Comparison of ENCODE assay signal across 9 cellular contexts in the genomic region with DNA sequence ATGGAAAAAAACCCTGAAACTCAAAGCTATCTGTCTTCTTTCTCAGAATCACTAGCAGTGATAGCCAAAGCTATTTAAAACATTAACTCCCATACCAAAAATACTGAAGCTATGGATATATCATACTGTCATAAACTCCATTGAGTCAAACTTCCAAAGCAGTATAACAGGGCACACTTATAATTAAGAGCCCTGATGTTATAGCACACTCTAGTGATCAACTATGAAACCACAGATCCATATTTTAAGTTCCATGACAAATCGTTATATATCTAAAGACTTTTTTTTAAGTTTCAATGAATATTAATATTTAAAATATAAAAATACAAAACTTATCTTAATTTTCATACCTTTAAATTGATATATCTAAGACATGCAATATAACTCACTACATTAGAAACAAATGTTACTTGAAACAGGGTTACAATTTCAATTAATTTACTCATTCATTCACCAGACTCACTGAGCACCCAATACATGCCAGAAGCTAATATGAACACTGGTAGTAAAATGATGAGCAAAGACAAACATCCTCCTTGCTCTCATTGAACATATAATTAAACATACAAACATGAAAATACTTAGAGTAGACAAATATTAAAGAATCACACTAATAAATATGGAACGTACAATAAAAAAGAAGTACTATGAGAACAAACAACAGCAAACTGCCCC.
DNase-seq lines count a peak whose midpoint lies in the region; ATAC-seq, FAIRE-seq and TF ChIP-seq lines count a peak whose summit lies in the region.
"Had no signal": no experiment of that assay in that cellular context is flagged by ENCODE, and none has a peak within 500 bp of the region (broad histone marks: within the 10 kb centered on the region; RNA-seq: fewer than 3 reads in every experiment).

No MANE protein-coding gene starts in this region.

- no peak for TF ChIP-seq EP300 in gastroesophageal sphincter (IDR thresholded peaks at IDR 0.05)

- TF ChIP-seq POLR2A in gastroesophageal sphincter (IDR thresholded peaks at IDR 0.05) (no peak), H54 (IDR thresholded peaks at IDR 0.05; ENCODE audit: low read depth, low read length) (no peak)

- H3K4me3 ChIP-seq in SK-N-MC, result no peak overlapping the region
- no peak overlapping the region for H3K4me3 ChIP-seq in gastroesophageal sphincter

- H3K27me3 ChIP-seq in gastroesophageal sphincter, result no peaks in the 10 kb centered on the region
- H3K27me3 ChIP-seq: neutrophil had no signal

- H3K36me3 ChIP-seq in SK-N-MC (ENCODE audit: insufficient read depth, low read length) (peaks cover 55% of the 10 kb centered on the region), gastroesophageal sphincter (peaks cover 0 to 76% of the 10 kb centered on the region in 2 donors)

- no peak overlapping the region for H3K9ac ChIP-seq in SK-N-MC (ENCODE audit: insufficient read length)

- no peaks in the 10 kb centered on the region for H3K9me3 Mint-ChIP-seq in type B pancreatic cell

- TF ChIP-seq CTCF in gastroesophageal sphincter (IDR thresholded peaks at IDR 0.05) (peak in 3 of 4 experiments; percentile 14 to 36 (median 21)), type B pancreatic cell (conservative IDR thresholded peaks at IDR 0.05) (peak; percentile 70)

- 49 to 53% methylated on average over 2 of the region's 2 CpGs for WGBS in gastroesophageal sphincter (ENCODE audit: low coverage in 1 of 2), 2 donors

- peaks cover 22% of the 10 kb centered on the region for H3K36me3 Mint-ChIP-seq in type B pancreatic cell

- no peak for FAIRE-seq in H54 (lab: Jason Lieb, UNC)

- ATAC-seq in gastroesophageal sphincter (no peak), GM18502 (IDR thresholded peaks at IDR 0.05; ENCODE audit: poor library complexity, unreplicated experiment) (no peak)

- no peak overlapping the region for H3K27ac Mint-ChIP-seq in type B pancreatic cell

- H3K27ac ChIP-seq in SK-N-MC, result peak overlapping the region; percentile 57; the same call in 1 of the 2 replicates
- no peak overlapping the region for H3K27ac ChIP-seq in gastroesophageal sphincter
- H3K27ac ChIP-seq: neutrophil had no signal

- H3K4me1 Mint-ChIP-seq in type B pancreatic cell (ENCODE audit: unreplicated experiment), result no peaks in the 10 kb centered on the region

- H3K4me3 Mint-ChIP-seq in type B pancreatic cell, result no peak overlapping the region

- H3K4me1 ChIP-seq in gastroesophageal sphincter, result no peaks in the 10 kb centered on the region

- peak; percentile 15 for DNase-seq in NCI-H510A treated with DMSO at 0.1 percent for 48 hours (lab: John Stamatoyannopoulos, UW)
- no peak for DNase-seq in NCI-H510A (lab: John Stamatoyannopoulos, UW)
- peak; percentile 57 for DNase-seq in SK-N-MC (ENCODE audit: low read depth, low spot score)
- DNase-seq in type B pancreatic cell (ENCODE audit: extremely low spot score, unreplicated experiment), result no peak
- no peak for DNase-seq in H54 (ENCODE audit: insufficient read length, low spot score)
- DNase-seq in islet precursor cell, result no peak

- H3K9me3 ChIP-seq in SK-N-MC (ENCODE audit: low read depth, low read length) (no peaks in the 10 kb centered on the region), gastroesophageal sphincter (no peaks in the 10 kb centered on the region)
- H3K9me3 ChIP-seq: neutrophil had no signal

- H3K27me3 Mint-ChIP-seq in type B pancreatic cell, result no peaks in the 10 kb centered on the region

Comparison
In these comparisons a context has a peak if more than half of its experiments do, and no peak if none do; other contexts are left out.
1. DNase-seq: peak in NCI-H510A treated with DMSO at 0.1 percent for 48 hours (single experiment) and SK-N-MC (single experiment); none in NCI-H510A (single experiment), type B pancreatic cell (single experiment), H54 (single experiment) and islet precursor cell (single experiment).